In the genomic region with DNA sequence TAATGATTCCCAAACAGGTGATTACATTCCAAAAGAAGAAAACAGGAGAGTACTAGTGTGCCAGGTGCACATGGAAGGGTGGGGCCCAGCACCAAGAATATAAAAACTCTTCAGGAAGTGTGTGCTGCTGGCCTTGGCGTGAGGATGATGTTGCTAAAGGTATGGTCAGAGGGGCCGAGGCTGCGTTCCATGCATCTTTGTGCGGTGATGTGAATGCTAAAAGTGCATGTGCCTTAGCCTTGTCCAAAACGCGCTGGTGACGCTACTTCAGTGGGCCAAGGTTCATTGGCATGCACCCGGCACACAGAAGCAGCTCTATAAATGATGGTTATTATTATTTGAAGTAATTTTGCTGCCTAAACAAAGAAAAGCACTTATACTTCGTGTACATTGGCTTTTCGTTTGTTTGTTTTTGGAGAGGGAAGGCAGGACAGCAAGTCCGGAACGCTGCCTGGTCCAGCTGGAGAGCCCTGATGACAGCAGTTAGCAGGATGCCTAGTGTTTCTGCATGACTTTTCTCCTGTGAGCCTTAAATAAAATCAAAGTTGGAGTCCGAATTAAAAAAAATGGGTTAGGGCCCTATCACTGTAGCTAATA, we compare ENCODE assay signal across 25 cellular contexts. TPM values are rescaled to one million over a fixed set of nuclear protein-coding genes. Genes with fewer than 3 reads are reported as not detected.
A peak's percentile ranks its signal among the peaks of the same experiment; 100 is the strongest.
DNase-seq lines count a peak whose midpoint lies in the region; TF ChIP-seq lines count a peak whose summit lies in the region.
"Had no signal": no experiment of that assay in that cellular context is flagged by ENCODE, and none has a peak within 500 bp of the region (broad histone marks: within the 10 kb centered on the region; RNA-seq: fewer than 3 reads in every experiment).

No MANE protein-coding gene starts in this region.

- H3K4me1 Mint-ChIP-seq in activated CD4-positive, alpha-beta T cell treated with anti-CD3 and anti-CD28 coated beads, Interleukin-2, amount 10 ng/mL, durations not matched to agents 24 days and 14 days: peaks cover 2% of the 10 kb centered on the region
- H3K4me1 Mint-ChIP-seq in type B pancreatic cell (ENCODE audit: unreplicated experiment) (no peaks in the 10 kb centered on the region), nephron progenitor cell (peaks cover 11% of the 10 kb centered on the region)
- H3K4me1 Mint-ChIP-seq in activated T-helper 1 cell treated with anti-CD3 and anti-CD28 coated beads, Interleukin-12 subunit alpha, Interleukin-12 subunit beta, Interleukin-2, Interleukin-4 antibody, amounts not matched to agents 30 ng/mL and 10 ng/mL and 1 ng/mL, durations not matched to agents 14 hours and 24 hours and 36 hours (ENCODE audit: low read depth): no peaks in the 10 kb centered on the region

- no peaks in the 10 kb centered on the region for H3K9me3 ChIP-seq in ascending aorta
- H3K9me3 ChIP-seq: tibial nerve had no signal

- DNase-seq in activated CD4-positive, alpha-beta T cell treated with anti-CD3 and anti-CD28 coated beads, Interleukin-2, amount 10 ng/mL, durations not matched to agents 24 days and 14 days: peak; percentile 41
- no peak for DNase-seq in activated CD4-positive, alpha-beta T cell treated with anti-CD3 and anti-CD28 coated beads, Interleukin-2, amount 50 U/mL, for 4 hours
- DNase-seq in ascending aorta (ENCODE audit: low spot score in 2 of 2) (no peak), iris pigment epithelial cell (ENCODE audit: low read depth) (peak; percentile 21), type B pancreatic cell (ENCODE audit: extremely low spot score, unreplicated experiment) (no peak), nephron progenitor cell (no peak), NCI-H69 (lab: John Stamatoyannopoulos, UW) (no peak)
- DNase-seq in activated T-helper 1 cell treated with anti-CD3 and anti-CD28 coated beads, Interleukin-12 subunit alpha, Interleukin-12 subunit beta, Interleukin-2, Interleukin-4 antibody, amounts not matched to agents 30 ng/mL and 10 ng/mL and 1 ng/mL, durations not matched to agents 14 hours and 24 hours and 36 hours (ENCODE audit: low spot score): no peak
- DNase-seq: activated naive CD4-positive, alpha-beta T cell treated with anti-CD3 and anti-CD28 coated beads, Interleukin-2, amount 50 U/mL, for 16 hours; activated T-cell treated with anti-CD3 and anti-CD28 coated beads, Interleukin-2, amount 50 U/mL, for 4 hours; COR-L47; effector CD4-positive, alpha-beta T cell; hippocampal formation; islet precursor cell; MM.1S; NCI-H1436 treated with DMSO at 0.1 percent for 48 hours; NCI-H526; occipital lobe; PC-9; SHP77 treated with DMSO at 0.1 percent for 48 hours; stimulated activated CD4-positive, alpha-beta T cell treated with anti-CD3 and anti-CD28 coated beads, Interleukin-4, amount 100 ng/mL, for 4 hours had no signal

- intact Hi-C loops in activated CD4-positive, alpha-beta T cell treated with anti-CD3 and anti-CD28 coated beads, Interleukin-2, amount 10 ng/mL, durations not matched to agents 24 days and 14 days (cut with micrococcal nuclease): no loop called here
- intact Hi-C loops in ascending aorta (cut with DNase I): no loop called here
- intact Hi-C loops in activated T-helper 1 cell treated with anti-CD3 and anti-CD28 coated beads, Interleukin-12 subunit alpha, Interleukin-12 subunit beta, Interleukin-2, Interleukin-4 antibody, amounts not matched to agents 30 ng/mL and 10 ng/mL and 1 ng/mL, durations not matched to agents 14 hours and 24 hours and 36 hours (cut with micrococcal nuclease): loop anchor here (5.0 kb wide), 1 partner anchor 53 kb away; no protein-coding TSS in a partner anchor

- no peaks in the 10 kb centered on the region for H3K27me3 ChIP-seq in ascending aorta

- TF ChIP-seq CTCF in ascending aorta (IDR thresholded peaks at IDR 0.05) (no peak), type B pancreatic cell (conservative IDR thresholded peaks at IDR 0.05) (no peak), nephron progenitor cell (IDR thresholded peaks at IDR 0.05) (no peak)

- H3K27me3 Mint-ChIP-seq in activated CD4-positive, alpha-beta T cell treated with anti-CD3 and anti-CD28 coated beads, Interleukin-2, amount 10 ng/mL, durations not matched to agents 24 days and 14 days: peaks cover 29% of the 10 kb centered on the region
- H3K27me3 Mint-ChIP-seq in type B pancreatic cell (peaks cover 35% of the 10 kb centered on the region), nephron progenitor cell (ENCODE audit: low read depth, poor library complexity) (peaks cover 53% of the 10 kb centered on the region)
- peaks cover 25% of the 10 kb centered on the region for H3K27me3 Mint-ChIP-seq in activated T-helper 1 cell treated with anti-CD3 and anti-CD28 coated beads, Interleukin-12 subunit alpha, Interleukin-12 subunit beta, Interleukin-2, Interleukin-4 antibody, amounts not matched to agents 30 ng/mL and 10 ng/mL and 1 ng/mL, durations not matched to agents 14 hours and 24 hours and 36 hours (ENCODE audit: insufficient read depth)

- no peaks in the 10 kb centered on the region for H3K9me3 Mint-ChIP-seq in activated CD4-positive, alpha-beta T cell treated with anti-CD3 and anti-CD28 coated beads, Interleukin-2, amount 10 ng/mL, durations not matched to agents 24 days and 14 days
- H3K9me3 Mint-ChIP-seq in type B pancreatic cell: no peaks in the 10 kb centered on the region
- no peaks in the 10 kb centered on the region for H3K9me3 Mint-ChIP-seq in nephron progenitor cell
- no peaks in the 10 kb centered on the region for H3K9me3 Mint-ChIP-seq in activated T-helper 1 cell treated with anti-CD3 and anti-CD28 coated beads, Interleukin-12 subunit alpha, Interleukin-12 subunit beta, Interleukin-2, Interleukin-4 antibody, amounts not matched to agents 30 ng/mL and 10 ng/mL and 1 ng/mL, durations not matched to agents 14 hours and 24 hours and 36 hours
- H3K9me3 Mint-ChIP-seq: activated T-cell treated with anti-CD3 and anti-CD28 coated beads, Interleukin-2, amount 50 U/mL, for 4 hours; stimulated activated naive CD8-positive, alpha-beta T cell treated with anti-CD3 and anti-CD28 coated beads, Interleukin-15, Interleukin-2, amounts not matched to agents 100 ng/mL and 50 ng/mL, for 24 hours had no signal

- H3K4me3 ChIP-seq in ascending aorta: no peak overlapping the region
- H3K4me3 ChIP-seq: lung, PC-9, tibial nerve had no signal

- H3K4me3 Mint-ChIP-seq in activated CD4-positive, alpha-beta T cell treated with anti-CD3 and anti-CD28 coated beads, Interleukin-2, amount 10 ng/mL, durations not matched to agents 24 days and 14 days: no peak overlapping the region
- peak overlapping the region; percentile 53 for H3K4me3 Mint-ChIP-seq in type B pancreatic cell
- H3K4me3 Mint-ChIP-seq in nephron progenitor cell: no peak overlapping the region
- no peak overlapping the region for H3K4me3 Mint-ChIP-seq in activated T-helper 1 cell treated with anti-CD3 and anti-CD28 coated beads, Interleukin-12 subunit alpha, Interleukin-12 subunit beta, Interleukin-2, Interleukin-4 antibody, amounts not matched to agents 30 ng/mL and 10 ng/mL and 1 ng/mL, durations not matched to agents 14 hours and 24 hours and 36 hours
- H3K4me3 Mint-ChIP-seq: activated T-cell treated with anti-CD3 and anti-CD28 coated beads, Interleukin-2, amount 50 U/mL, for 4 hours; stimulated activated naive CD8-positive, alpha-beta T cell treated with anti-CD3 and anti-CD28 coated beads, Interleukin-15, Interleukin-2, amounts not matched to agents 100 ng/mL and 50 ng/mL, for 24 hours had no signal

- no peak overlapping the region for H3K27ac Mint-ChIP-seq in activated CD4-positive, alpha-beta T cell treated with anti-CD3 and anti-CD28 coated beads, Interleukin-2, amount 10 ng/mL, durations not matched to agents 24 days and 14 days
- H3K27ac Mint-ChIP-seq in type B pancreatic cell (no peak overlapping the region), nephron progenitor cell (no peak overlapping the region)
- no peak overlapping the region for H3K27ac Mint-ChIP-seq in activated T-helper 1 cell treated with anti-CD3 and anti-CD28 coated beads, Interleukin-12 subunit alpha, Interleukin-12 subunit beta, Interleukin-2, Interleukin-4 antibody, amounts not matched to agents 30 ng/mL and 10 ng/mL and 1 ng/mL, durations not matched to agents 14 hours and 24 hours and 36 hours
- H3K27ac Mint-ChIP-seq: stimulated activated naive CD8-positive, alpha-beta T cell treated with anti-CD3 and anti-CD28 coated beads, Interleukin-15, Interleukin-2, amounts not matched to agents 100 ng/mL and 50 ng/mL, for 24 hours had no signal

- peak overlapping the region; percentile 60 to 68 for H3K27ac ChIP-seq in ascending aorta
- H3K27ac ChIP-seq: PC-9, tibial nerve had no signal

- H3K36me3 ChIP-seq in ascending aorta: peaks cover 13 to 28% of the 10 kb centered on the region in 2 donors

- H3K36me3 Mint-ChIP-seq in activated CD4-positive, alpha-beta T cell treated with anti-CD3 and anti-CD28 coated beads, Interleukin-2, amount 10 ng/mL, durations not matched to agents 24 days and 14 days (ENCODE audit: low read depth): peaks cover 22% of the 10 kb centered on the region
- peaks cover 13% of the 10 kb centered on the region for H3K36me3 Mint-ChIP-seq in type B pancreatic cell
- peaks cover 12% of the 10 kb centered on the region for H3K36me3 Mint-ChIP-seq in nephron progenitor cell (ENCODE audit: low read depth)
- H3K36me3 Mint-ChIP-seq in activated T-helper 1 cell treated with anti-CD3 and anti-CD28 coated beads, Interleukin-12 subunit alpha, Interleukin-12 subunit beta, Interleukin-2, Interleukin-4 antibody, amounts not matched to agents 30 ng/mL and 10 ng/mL and 1 ng/mL, durations not matched to agents 14 hours and 24 hours and 36 hours (ENCODE audit: low read depth): peaks cover 13% of the 10 kb centered on the region

- H3K4me1 ChIP-seq in ascending aorta: peaks cover 3 to 19% of the 10 kb centered on the region in 2 donors

RNA-seq across cellular contexts. Expression of gene ALKAL2, which starts 2.9 kb away (rescaled TPM):
- total RNA-seq in activated CD4-positive, alpha-beta T cell treated with anti-CD3 and anti-CD28 coated beads, Interleukin-2, amount 10 ng/mL, durations not matched to agents 24 days and 14 days: 0.28 and 0.33 TPM in 2 replicates
- total RNA-seq in ascending aorta (26.7 TPM), type B pancreatic cell (ENCODE audit: low replicate concordance) (3.5 and 10.6 TPM in 2 replicates)
- 0.18 TPM in 1 of 2 replicates, not detected in the other for total RNA-seq in activated T-helper 1 cell treated with anti-CD3 and anti-CD28 coated beads, Interleukin-12 subunit alpha, Interleukin-12 subunit beta, Interleukin-2, Interleukin-4 antibody, amounts not matched to agents 30 ng/mL and 10 ng/mL and 1 ng/mL, durations not matched to agents 14 hours and 24 hours and 36 hours
- total RNA-seq: activated CD8-positive, alpha-beta memory T cell treated with anti-CD3 and anti-CD28 coated beads for 36 hours; activated T-cell treated with anti-CD3 and anti-CD28 coated beads, Interleukin-2, amount 50 U/mL, for 4 hours; PC-9 had no signal

RNA-seq across cellular contexts. Expression of gene ACP1, which starts 20.2 kb away (rescaled TPM):
- total RNA-seq in activated CD4-positive, alpha-beta T cell treated with anti-CD3 and anti-CD28 coated beads, Interleukin-2, amount 10 ng/mL, durations not matched to agents 24 days and 14 days: 124 and 127 TPM in 2 replicates
- total RNA-seq in ascending aorta (30.8 TPM), type B pancreatic cell (ENCODE audit: low replicate concordance) (121 and 124 TPM in 2 replicates)
- 124 and 133 TPM in 2 replicates for total RNA-seq in activated T-helper 1 cell treated with anti-CD3 and anti-CD28 coated beads, Interleukin-12 subunit alpha, Interleukin-12 subunit beta, Interleukin-2, Interleukin-4 antibody, amounts not matched to agents 30 ng/mL and 10 ng/mL and 1 ng/mL, durations not matched to agents 14 hours and 24 hours and 36 hours

RNA-seq across cellular contexts. Expression of gene SH3YL1, which starts 21.2 kb away (rescaled TPM):
- 17.4 and 17.7 TPM in 2 replicates for total RNA-seq in activated CD4-positive, alpha-beta T cell treated with anti-CD3 and anti-CD28 coated beads, Interleukin-2, amount 10 ng/mL, durations not matched to agents 24 days and 14 days
- total RNA-seq in ascending aorta (3.0 TPM), type B pancreatic cell (ENCODE audit: low replicate concordance) (61.4 and 110 TPM in 2 replicates)
- 18.4 and 20.1 TPM in 2 replicates for total RNA-seq in activated T-helper 1 cell treated with anti-CD3 and anti-CD28 coated beads, Interleukin-12 subunit alpha, Interleukin-12 subunit beta, Interleukin-2, Interleukin-4 antibody, amounts not matched to agents 30 ng/mL and 10 ng/mL and 1 ng/mL, durations not matched to agents 14 hours and 24 hours and 36 hours

Comparison
In these comparisons a context has a peak if more than half of its experiments do, and no peak if none do; other contexts are left out.
1. DNase-seq: peak in activated CD4-positive, alpha-beta T cell treated with anti-CD3 and anti-CD28 coated beads, Interleukin-2, amount 10 ng/mL, durations not matched to agents 24 days and 14 days (single experiment) and iris pigment epithelial cell (single experiment); none in activated CD4-positive, alpha-beta T cell treated with anti-CD3 and anti-CD28 coated beads, Interleukin-2, amount 50 U/mL, for 4 hours (0 of 2), ascending aorta (0 of 2), type B pancreatic cell (single experiment), nephron progenitor cell (single experiment), NCI-H69 (single experiment) and activated T-helper 1 cell treated with anti-CD3 and anti-CD28 coated beads, Interleukin-12 subunit alpha, Interleukin-12 subunit beta, Interleukin-2, Interleukin-4 antibody, amounts not matched to agents 30 ng/mL and 10 ng/mL and 1 ng/mL, durations not matched to agents 14 hours and 24 hours and 36 hours (single experiment).